ENCODE assay signal across 9 cellular contexts in genomic region chr6:84762220-84762940, GRCh38. TPM values are rescaled to one million over a fixed set of nuclear protein-coding genes. Genes with fewer than 3 reads are reported as not detected.
DNase-seq lines count a peak whose midpoint lies in the region; ATAC-seq, FAIRE-seq and TF ChIP-seq lines count a peak whose summit lies in the region.
"Had no signal": no experiment of that assay in that cellular context is flagged by ENCODE, and none has a peak within 500 bp of the region (broad histone marks: within the 10 kb centered on the region; RNA-seq: fewer than 3 reads in every experiment).

No MANE protein-coding gene starts in this region.

- FAIRE-seq in RCC 7860 (lab: Jason Lieb, UNC): no peak

- intact Hi-C loops in ascending aorta (cut with DNase I): loop anchor here (5.0 to 10.0 kb wide), 4 partner anchors 75 to 1568 kb away; partner anchors contain the start of genes PGM3, RWDD2A and SYNCRIP

- H3K4me3 ChIP-seq in ascending aorta: peak overlapping the region; percentile 56 to 100
- H3K4me3 ChIP-seq in iPS-18c (ENCODE audit: insufficient read depth, low read depth, low read length): peak overlapping the region; percentile 45; the same call in 1 of the 2 replicates
- H3K4me3 ChIP-seq in thoracic aorta: peak overlapping the region; percentile 96

- H3K9me3 ChIP-seq in ascending aorta (no peaks in the 10 kb centered on the region), iPS-18c (ENCODE audit: control insufficient read depth, insufficient read depth, low read length) (no peaks in the 10 kb centered on the region), thoracic aorta (no peaks in the 10 kb centered on the region)

- H3K27ac ChIP-seq in ascending aorta (peak overlapping the region; percentile 98 to 100), thoracic aorta (peak overlapping the region; percentile 99 to 100)

- H3K36me3 ChIP-seq in ascending aorta (no peaks in the 10 kb centered on the region), thoracic aorta (no peaks in the 10 kb centered on the region)

- TF ChIP-seq CTCF in ascending aorta (IDR thresholded peaks at IDR 0.05) (peak in 1 of 3 experiments; percentile 31), thoracic aorta (IDR thresholded peaks at IDR 0.05) (peak; percentile 40)

- DNase-seq in HK-2 (ENCODE audit: unreplicated experiment) (peak; percentile 70), ascending aorta (ENCODE audit: low spot score in 2 of 2) (peak in 1 of 2 donors; percentile 70), thoracic aorta (ENCODE audit: low spot score) (no peak), epidermal melanocyte (ENCODE audit: insufficient read length, low spot score) (no peak), SIG-M5 treated with dmso at 0.1 percent for 504 hours (lab: John Stamatoyannopoulos, UW; ENCODE audit: unreplicated experiment) (no peak), cerebellum (ENCODE audit: low spot score) (no peak), RCC 7860 (ENCODE audit: low spot score) (no peak)
- DNase-seq: activated CD8-positive, alpha-beta T cell treated with anti-CD3 and anti-CD28 coated beads, Interleukin-2, amount 10 ng/mL, durations not matched to agents 7 days and 5 days had no signal

- no peak for ATAC-seq in thoracic aorta (ENCODE audit: insufficient number of reproducible peaks, low FRiP score, low read depth)
- ATAC-seq: activated CD8-positive, alpha-beta T cell treated with anti-CD3 and anti-CD28 coated beads, Interleukin-2, amount 10 ng/mL, durations not matched to agents 7 days and 5 days had no signal

- H3K27me3 ChIP-seq in ascending aorta (no peaks in the 10 kb centered on the region), thoracic aorta (replicated peaks; ENCODE audit: insufficient read depth) (no peaks in the 10 kb centered on the region)

- H3K4me1 ChIP-seq in ascending aorta (peaks cover 0 to 10% of the 10 kb centered on the region in 2 donors), thoracic aorta (ENCODE audit: control insufficient read depth in 1 of 2, low read depth in 2 of 2) (peaks cover 3 to 15% of the 10 kb centered on the region in 2 donors)

RNA-seq across cellular contexts. Expression of gene TBX18, which starts 2.0 kb away (rescaled TPM):
- 81.0 TPM for total RNA-seq in ascending aorta
- 10 to 100 TPM; 53.5 to 85.4 TPM for total RNA-seq in thoracic aorta
- 22.1 TPM for total RNA-seq in cerebellum
- total RNA-seq: activated CD8-positive, alpha-beta T cell treated with anti-CD3 and anti-CD28 coated beads, Interleukin-2, amount 10 ng/mL, durations not matched to agents 7 days and 5 days had no signal

Comparison
In these comparisons a context has a peak if more than half of its experiments do, and no peak if none do; other contexts are left out.
1. H3K4me3 ChIP-seq: peak in every context shown above with its lines; median percentile 96 in thoracic aorta; 78 in ascending aorta; 45 in iPS-18c.